In the genomic region with DNA sequence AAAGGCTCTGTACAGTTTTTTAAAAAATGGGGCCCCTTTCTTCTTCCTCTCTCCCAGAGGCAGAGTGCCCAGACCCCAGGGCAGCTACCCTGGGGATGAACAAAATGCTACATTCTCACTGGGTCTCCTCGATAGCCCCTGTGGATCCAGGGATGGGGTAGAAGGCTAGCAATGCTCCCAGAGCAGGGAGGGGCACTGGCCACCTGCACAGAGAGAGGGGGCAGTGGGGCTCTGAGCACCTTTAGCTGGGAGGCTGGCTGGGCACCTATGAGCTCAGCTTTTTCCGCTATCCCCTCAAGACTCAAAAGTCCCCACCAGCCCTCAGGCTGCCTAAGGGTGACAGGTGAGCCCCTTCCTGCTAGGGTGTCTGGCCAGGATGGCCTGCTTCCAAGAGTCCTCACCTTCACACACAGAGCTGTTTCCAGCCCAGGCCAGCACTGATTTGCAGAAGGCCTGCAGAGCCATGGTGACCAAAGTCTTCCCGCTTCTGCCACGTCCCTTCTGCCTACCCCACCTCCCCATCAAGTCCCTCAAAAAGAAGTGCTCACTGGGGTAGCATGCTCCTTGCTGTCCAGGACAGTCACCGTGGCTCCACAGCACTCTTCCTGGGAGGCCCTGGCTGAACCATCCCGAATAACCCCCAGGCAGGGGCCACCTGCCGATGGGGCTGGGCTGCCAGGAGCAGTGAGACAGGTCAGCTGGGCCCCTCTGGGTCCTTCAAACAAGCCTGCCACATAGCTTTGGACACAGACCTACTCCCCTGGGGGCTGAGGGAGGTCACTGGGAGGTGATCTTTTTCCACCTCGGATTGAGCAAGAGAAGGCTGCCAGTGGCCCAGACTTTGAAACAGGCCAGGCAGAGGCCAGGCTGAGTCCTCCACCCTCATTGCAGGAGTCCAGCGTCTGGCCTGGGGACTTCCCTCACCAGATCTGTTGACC, we compare ENCODE assay signal across 1 cellular context.
A peak's percentile ranks its signal among the peaks of the same experiment; 100 is the strongest.
TF ChIP-seq lines count a peak whose summit lies in the region.

No MANE protein-coding gene starts in this region.

TF ChIP-seq in HepG2, 621 proteins besides CTCF, POLR2A, EP300 and RAD21 (continued from another document and continues in another):
- 0 out of 2 replicates have a peak, but pooled peaks have one; percentile 60 for TF ChIP-seq ZNF546 (CRISPR knock-in tag; conservative IDR thresholded peaks at IDR 0.05)
- peak; percentile 45; the same call in 1 of the 2 replicates for TF ChIP-seq KAT8 (CRISPR knock-in tag; IDR thresholded peaks at IDR 0.05)
- no peak for TF ChIP-seq ZKSCAN1 (IDR thresholded peaks at IDR 0.05; ENCODE audit: low read length)
- TF ChIP-seq, protein P1, sequence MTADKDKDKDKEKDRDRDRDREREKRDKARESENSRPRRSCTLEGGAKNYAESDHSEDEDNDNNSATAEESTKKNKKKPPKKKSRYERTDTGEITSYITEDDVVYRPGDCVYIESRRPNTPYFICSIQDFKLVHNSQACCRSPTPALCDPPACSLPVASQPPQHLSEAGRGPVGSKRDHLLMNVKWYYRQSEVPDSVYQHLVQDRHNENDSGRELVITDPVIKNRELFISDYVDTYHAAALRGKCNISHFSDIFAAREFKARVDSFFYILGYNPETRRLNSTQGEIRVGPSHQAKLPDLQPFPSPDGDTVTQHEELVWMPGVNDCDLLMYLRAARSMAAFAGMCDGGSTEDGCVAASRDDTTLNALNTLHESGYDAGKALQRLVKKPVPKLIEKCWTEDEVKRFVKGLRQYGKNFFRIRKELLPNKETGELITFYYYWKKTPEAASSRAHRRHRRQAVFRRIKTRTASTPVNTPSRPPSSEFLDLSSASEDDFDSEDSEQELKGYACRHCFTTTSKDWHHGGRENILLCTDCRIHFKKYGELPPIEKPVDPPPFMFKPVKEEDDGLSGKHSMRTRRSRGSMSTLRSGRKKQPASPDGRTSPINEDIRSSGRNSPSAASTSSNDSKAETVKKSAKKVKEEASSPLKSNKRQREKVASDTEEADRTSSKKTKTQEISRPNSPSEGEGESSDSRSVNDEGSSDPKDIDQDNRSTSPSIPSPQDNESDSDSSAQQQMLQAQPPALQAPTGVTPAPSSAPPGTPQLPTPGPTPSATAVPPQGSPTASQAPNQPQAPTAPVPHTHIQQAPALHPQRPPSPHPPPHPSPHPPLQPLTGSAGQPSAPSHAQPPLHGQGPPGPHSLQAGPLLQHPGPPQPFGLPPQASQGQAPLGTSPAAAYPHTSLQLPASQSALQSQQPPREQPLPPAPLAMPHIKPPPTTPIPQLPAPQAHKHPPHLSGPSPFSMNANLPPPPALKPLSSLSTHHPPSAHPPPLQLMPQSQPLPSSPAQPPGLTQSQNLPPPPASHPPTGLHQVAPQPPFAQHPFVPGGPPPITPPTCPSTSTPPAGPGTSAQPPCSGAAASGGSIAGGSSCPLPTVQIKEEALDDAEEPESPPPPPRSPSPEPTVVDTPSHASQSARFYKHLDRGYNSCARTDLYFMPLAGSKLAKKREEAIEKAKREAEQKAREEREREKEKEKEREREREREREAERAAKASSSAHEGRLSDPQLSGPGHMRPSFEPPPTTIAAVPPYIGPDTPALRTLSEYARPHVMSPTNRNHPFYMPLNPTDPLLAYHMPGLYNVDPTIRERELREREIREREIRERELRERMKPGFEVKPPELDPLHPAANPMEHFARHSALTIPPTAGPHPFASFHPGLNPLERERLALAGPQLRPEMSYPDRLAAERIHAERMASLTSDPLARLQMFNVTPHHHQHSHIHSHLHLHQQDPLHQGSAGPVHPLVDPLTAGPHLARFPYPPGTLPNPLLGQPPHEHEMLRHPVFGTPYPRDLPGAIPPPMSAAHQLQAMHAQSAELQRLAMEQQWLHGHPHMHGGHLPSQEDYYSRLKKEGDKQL (CRISPR knock-in tag; IDR thresholded peaks at IDR 0.05; ENCODE audit: low read depth) = peak; percentile 22; the same call in 1 of the 2 replicates
- peak; percentile 73; the same call in 1 of the 2 replicates for TF ChIP-seq ZSCAN9 (CRISPR knock-in tag; IDR thresholded peaks at IDR 0.05; ENCODE audit: borderline replicate concordance)
- no peak; the same call in 1 of the 2 replicates for TF ChIP-seq ATF6 (CRISPR knock-in tag; conservative IDR thresholded peaks at IDR 0.05)
- peak; percentile 61; the same call in 1 of the 2 replicates for TF ChIP-seq SMAD1 (CRISPR knock-in tag; IDR thresholded peaks at IDR 0.05; ENCODE audit: borderline replicate concordance, low read depth)
- peak; percentile 14 for TF ChIP-seq HNRNPLL (IDR thresholded peaks at IDR 0.05; ENCODE audit: low read depth, low read length, poor library complexity, severe bottlenecking)
- TF ChIP-seq ZNF468 (CRISPR knock-in tag; IDR thresholded peaks at IDR 0.05) = no peak
- peak; percentile 96 for TF ChIP-seq RXRB (CRISPR knock-in tag; IDR thresholded peaks at IDR 0.05; ENCODE audit: borderline replicate concordance)
- TF ChIP-seq CHCHD3 (CRISPR knock-in tag; IDR thresholded peaks at IDR 0.05) = no peak
- TF ChIP-seq PPARG (CRISPR knock-in tag; conservative IDR thresholded peaks at IDR 0.05) = 0 out of 2 replicates have a peak, but pooled peaks have one; percentile 46
- peak; percentile 84; the same call in 1 of the 2 replicates for TF ChIP-seq KAT7 (CRISPR knock-in tag; IDR thresholded peaks at IDR 0.05; ENCODE audit: borderline replicate concordance)
- no peak for TF ChIP-seq ZNF766 (CRISPR knock-in tag; IDR thresholded peaks at IDR 0.05; ENCODE audit: borderline replicate concordance)
- TF ChIP-seq ZNF761 (CRISPR knock-in tag; conservative IDR thresholded peaks at IDR 0.05) = peak; percentile 94; the same call in 1 of the 2 replicates
- TF ChIP-seq KLF12 (CRISPR knock-in tag; IDR thresholded peaks at IDR 0.05; ENCODE audit: borderline replicate concordance) = peak; percentile 69; the same call in 1 of the 2 replicates
- peak; percentile 86 for TF ChIP-seq REPIN1 (CRISPR knock-in tag; IDR thresholded peaks at IDR 0.05; ENCODE audit: borderline replicate concordance, low read depth)
- no peak for TF ChIP-seq PLRG1 (conservative IDR thresholded peaks at IDR 0.05)
- TF ChIP-seq SKI (IDR thresholded peaks at IDR 0.05; ENCODE audit: partially characterized antibody) = peak; percentile 96
- peak; percentile 54; the same call in 1 of the 2 replicates for TF ChIP-seq ZNF703 (CRISPR knock-in tag; IDR thresholded peaks at IDR 0.05; ENCODE audit: borderline replicate concordance)
- TF ChIP-seq ZNF569 (CRISPR knock-in tag; IDR thresholded peaks at IDR 0.05; ENCODE audit: borderline replicate concordance) = no peak
- peak; percentile 64 for TF ChIP-seq GABPB1 (CRISPR knock-in tag; IDR thresholded peaks at IDR 0.05)
- TF ChIP-seq, protein P2, sequence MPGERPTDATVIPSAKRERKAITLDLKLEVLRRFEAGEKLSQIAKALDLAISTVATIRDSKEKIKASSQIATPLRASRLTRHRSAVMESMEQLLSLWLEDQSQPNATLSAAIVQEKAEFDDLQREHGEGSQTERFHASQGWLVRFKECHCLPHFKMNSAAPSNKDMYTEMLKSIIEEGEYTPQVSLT (CRISPR knock-in tag; IDR thresholded peaks at IDR 0.05; ENCODE audit: borderline replicate concordance, low read depth) = no peak
- TF ChIP-seq NFAT5 (CRISPR knock-in tag; IDR thresholded peaks at IDR 0.05) = no peak
- peak; percentile 86; the same call in 1 of the 2 replicates for TF ChIP-seq TBX2 (CRISPR knock-in tag; IDR thresholded peaks at IDR 0.05; ENCODE audit: borderline replicate concordance)
- TF ChIP-seq ZNF572 (CRISPR knock-in tag; IDR thresholded peaks at IDR 0.05) = peak; percentile 87; the same call in 1 of the 2 replicates
- TF ChIP-seq AGO1 (IDR thresholded peaks at IDR 0.05; ENCODE audit: low read depth, low read length, poor library complexity, severe bottlenecking) = peak; percentile 78
- 0 out of 2 replicates have a peak, but pooled peaks have one; percentile 55 for TF ChIP-seq ZNF784 (CRISPR knock-in tag; IDR thresholded peaks at IDR 0.05; ENCODE audit: borderline replicate concordance)
- peak; percentile 56; the same call in 1 of the 2 replicates for TF ChIP-seq DMAP1 (CRISPR knock-in tag; IDR thresholded peaks at IDR 0.05)
- TF ChIP-seq, protein P3, sequence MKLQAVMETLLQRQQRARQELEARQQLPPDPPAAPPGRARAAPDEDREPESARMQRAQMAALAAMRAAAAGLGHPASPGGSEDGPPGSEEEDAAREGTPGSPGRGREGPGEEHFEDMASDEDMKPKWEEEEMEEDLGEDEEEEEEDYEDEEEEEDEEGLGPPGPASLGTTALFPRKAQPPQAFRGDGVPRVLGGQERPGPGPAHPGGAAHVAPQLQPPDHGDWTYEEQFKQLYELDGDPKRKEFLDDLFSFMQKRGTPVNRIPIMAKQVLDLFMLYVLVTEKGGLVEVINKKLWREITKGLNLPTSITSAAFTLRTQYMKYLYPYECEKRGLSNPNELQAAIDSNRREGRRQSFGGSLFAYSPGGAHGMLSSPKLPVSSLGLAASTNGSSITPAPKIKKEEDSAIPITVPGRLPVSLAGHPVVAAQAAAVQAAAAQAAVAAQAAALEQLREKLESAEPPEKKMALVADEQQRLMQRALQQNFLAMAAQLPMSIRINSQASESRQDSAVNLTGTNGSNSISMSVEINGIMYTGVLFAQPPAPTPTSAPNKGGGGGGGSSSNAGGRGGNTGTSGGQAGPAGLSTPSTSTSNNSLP (IDR thresholded peaks at IDR 0.05; ENCODE audit: low read depth, low read length) = peak; percentile 15; the same call in 1 of the 2 replicates
- TF ChIP-seq ZNF34 (CRISPR knock-in tag; IDR thresholded peaks at IDR 0.05; ENCODE audit: borderline replicate concordance) = peak; percentile 78; the same call in 1 of the 2 replicates
- no peak for TF ChIP-seq KAT2B (IDR thresholded peaks at IDR 0.05; ENCODE audit: borderline replicate concordance, low read depth, low read length)
- TF ChIP-seq ZNF737 (CRISPR knock-in tag; IDR thresholded peaks at IDR 0.05; ENCODE audit: borderline replicate concordance) = no peak
- TF ChIP-seq DMTF1 (CRISPR knock-in tag; IDR thresholded peaks at IDR 0.05) = 0 out of 2 replicates have a peak, but pooled peaks have one; percentile 29
- 0 out of 2 replicates have a peak, but pooled peaks have one; percentile 33 for TF ChIP-seq SIX1 (CRISPR knock-in tag; IDR thresholded peaks at IDR 0.05; ENCODE audit: borderline replicate concordance)
- peak; percentile 90 for TF ChIP-seq DPF2 (CRISPR knock-in tag; IDR thresholded peaks at IDR 0.05; ENCODE audit: borderline replicate concordance, low read depth)
